In genomic region chr3:15303216-15303615, GRCh38 we compare ENCODE assay signal across 17 cellular contexts.
"Had no signal": no experiment of that assay in that cellular context is flagged by ENCODE, and none has a peak within 500 bp of the region (broad histone marks: within the 10 kb centered on the region; RNA-seq: fewer than 3 reads in every experiment).

No MANE protein-coding gene starts in this region.

- H3K27me3 Mint-ChIP-seq: activated CD4-positive, alpha-beta T cell treated with anti-CD3 and anti-CD28 coated beads for 36 hours; activated T-cell treated with anti-CD3 and anti-CD28 coated beads, Interleukin-2, amount 50 U/mL, for 24 hours; naive B cell had no signal

- H3K4me3 Mint-ChIP-seq: activated T-cell treated with anti-CD3 and anti-CD28 coated beads, Interleukin-2, amount 50 U/mL, for 24 hours had no signal

- H3K4me1 ChIP-seq: prostate gland had no signal

- H3K9me3 Mint-ChIP-seq: activated T-cell treated with anti-CD3 and anti-CD28 coated beads, Interleukin-2, amount 50 U/mL, for 24 hours had no signal

- H3K27me3 ChIP-seq: right lobe of liver, spleen, transverse colon had no signal

- DNase-seq: activated CD4-positive, alpha-beta T cell treated with anti-CD3 and anti-CD28 coated beads for 36 hours; activated gamma-delta T cell treated with Interleukin-2 at 50 U/mL for 16 hours; activated T-cell treated with anti-CD3 and anti-CD28 coated beads, Interleukin-2, amount 50 U/mL, for 24 hours; caudate nucleus; cortex of kidney; erythroblast; hypothalamus; lower lobe of right lung; naive B cell; right lobe of liver; spleen; stimulated activated CD4-positive, alpha-beta T cell treated with anti-CD3 and anti-CD28 coated beads, Interleukin-1b, Interleukin-23, amount 100 ng/mL, for 48 hours; stimulated activated naive CD4-positive, alpha-beta T cell; substantia nigra; T-helper 9 cell; transverse colon had no signal

- ATAC-seq: activated CD4-positive, alpha-beta T cell treated with anti-CD3 and anti-CD28 coated beads for 36 hours; lower lobe of right lung; right lobe of liver had no signal

- H3K27ac ChIP-seq: prostate gland, right lobe of liver, transverse colon had no signal

- H3K4me3 ChIP-seq: lower lobe of right lung, prostate gland, right lobe of liver, transverse colon had no signal

- H3K36me3 ChIP-seq: prostate gland, transverse colon had no signal

- H3K9me3 ChIP-seq: lower lobe of right lung, prostate gland, right lobe of liver, spleen, transverse colon had no signal
